ENCODE assay signal across 2 cellular contexts in genomic region chr10:50992356-50992866, GRCh38.
TF ChIP-seq lines count a peak whose summit lies in the region.

No MANE protein-coding gene starts in this region.

TF ChIP-seq in IMR-90, 13 proteins besides CTCF, POLR2A, EP300 and RAD21 (continued from another document):
- TF ChIP-seq, protein P1, sequence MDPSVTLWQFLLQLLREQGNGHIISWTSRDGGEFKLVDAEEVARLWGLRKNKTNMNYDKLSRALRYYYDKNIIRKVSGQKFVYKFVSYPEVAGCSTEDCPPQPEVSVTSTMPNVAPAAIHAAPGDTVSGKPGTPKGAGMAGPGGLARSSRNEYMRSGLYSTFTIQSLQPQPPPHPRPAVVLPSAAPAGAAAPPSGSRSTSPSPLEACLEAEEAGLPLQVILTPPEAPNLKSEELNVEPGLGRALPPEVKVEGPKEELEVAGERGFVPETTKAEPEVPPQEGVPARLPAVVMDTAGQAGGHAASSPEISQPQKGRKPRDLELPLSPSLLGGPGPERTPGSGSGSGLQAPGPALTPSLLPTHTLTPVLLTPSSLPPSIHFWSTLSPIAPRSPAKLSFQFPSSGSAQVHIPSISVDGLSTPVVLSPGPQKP (IDR thresholded peaks at IDR 0.05; ENCODE audit: borderline replicate concordance, low read depth, low read length) = no peak
- TF ChIP-seq SMC3 (IDR thresholded peaks at IDR 0.05; ENCODE audit: low read depth, low read length) = no peak
- no peak for TF ChIP-seq FOS (IDR thresholded peaks at IDR 0.05; ENCODE audit: low read depth, low read length)
- TF ChIP-seq MAZ (IDR thresholded peaks at IDR 0.05; ENCODE audit: borderline replicate concordance, low read depth, low read length) = no peak

TF ChIP-seq in liver, 16 proteins besides CTCF, POLR2A, EP300 and RAD21 (continued from another document):
- TF ChIP-seq, protein P2, sequence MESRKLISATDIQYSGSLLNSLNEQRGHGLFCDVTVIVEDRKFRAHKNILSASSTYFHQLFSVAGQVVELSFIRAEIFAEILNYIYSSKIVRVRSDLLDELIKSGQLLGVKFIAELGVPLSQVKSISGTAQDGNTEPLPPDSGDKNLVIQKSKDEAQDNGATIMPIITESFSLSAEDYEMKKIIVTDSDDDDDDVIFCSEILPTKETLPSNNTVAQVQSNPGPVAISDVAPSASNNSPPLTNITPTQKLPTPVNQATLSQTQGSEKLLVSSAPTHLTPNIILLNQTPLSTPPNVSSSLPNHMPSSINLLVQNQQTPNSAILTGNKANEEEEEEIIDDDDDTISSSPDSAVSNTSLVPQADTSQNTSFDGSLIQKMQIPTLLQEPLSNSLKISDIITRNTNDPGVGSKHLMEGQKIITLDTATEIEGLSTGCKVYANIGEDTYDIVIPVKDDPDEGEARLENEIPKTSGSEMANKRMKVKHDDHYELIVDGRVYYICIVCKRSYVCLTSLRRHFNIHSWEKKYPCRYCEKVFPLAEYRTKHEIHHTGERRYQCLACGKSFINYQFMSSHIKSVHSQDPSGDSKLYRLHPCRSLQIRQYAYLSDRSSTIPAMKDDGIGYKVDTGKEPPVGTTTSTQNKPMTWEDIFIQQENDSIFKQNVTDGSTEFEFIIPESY (IDR thresholded peaks at IDR 0.05) = no peak
- TF ChIP-seq FOXA1 (IDR thresholded peaks at IDR 0.05) (no peak), ATF3 (IDR thresholded peaks at IDR 0.05) (no peak), HNF4A (conservative IDR thresholded peaks at IDR 0.05) (no peak), GABPA (IDR thresholded peaks at IDR 0.05 in 1 of 2, conservative IDR thresholded peaks at IDR 0.05 in 1 of 2) (no peak), YY1 (IDR thresholded peaks at IDR 0.05) (no peak), RXRA (IDR thresholded peaks at IDR 0.05) (no peak), TAF1 (conservative IDR thresholded peaks at IDR 0.05) (no peak), REST (IDR thresholded peaks at IDR 0.05) (no peak), MAX (IDR thresholded peaks at IDR 0.05) (no peak), EGR1 (IDR thresholded peaks at IDR 0.05; ENCODE audit: low read depth in 2 of 2) (no peak), SP1 (IDR thresholded peaks at IDR 0.05) (no peak), HNF4G (IDR thresholded peaks at IDR 0.05) (no peak), NR2F2 (IDR thresholded peaks at IDR 0.05) (no peak), JUND (IDR thresholded peaks at IDR 0.05) (no peak)
